ENCODE assay signal across 8 cellular contexts in genomic region chr16:89873109-89873821, GRCh38. TPM values are rescaled to one million over a fixed set of nuclear protein-coding genes. Genes with fewer than 3 reads are reported as not detected.
DNase-seq lines count a peak whose midpoint lies in the region; ATAC-seq and TF ChIP-seq lines count a peak whose summit lies in the region.

Gene TCF25, plus strand, starts transcription at chr16:89873592. Its CDS starts 76 bp downstream, at chr16:89873668.

- peak within 1 kb of the TSS; percentile 70 for H3K4me3 ChIP-seq in kidney epithelial cell (ENCODE audit: low read depth, low read length)

- peak; percentile 93 for TF ChIP-seq POLR2A in GM18951 (IDR thresholded peaks at IDR 0.05; ENCODE audit: extremely low read depth, insufficient read depth, insufficient read length)

- DNase-seq in AG08395 (ENCODE audit: low spot score) (peak; percentile 99), NCI-H446 (lab: John Stamatoyannopoulos, UW) (peak; percentile 61 to 86), cerebellum (ENCODE audit: low spot score) (peak; percentile 90), kidney epithelial cell (ENCODE audit: low read depth) (no peak)
- peak; percentile 76 to 79 for DNase-seq in activated CD4-positive, alpha-beta T cell treated with anti-CD3 and anti-CD28 coated beads for 24 hours (ENCODE audit: low read depth in 2 of 2)
- peak; percentile 89 for DNase-seq in stimulated activated CD4-positive, alpha-beta T cell treated with anti-CD3 and anti-CD28 coated beads, Interleukin-15, amount 100 ng/mL, for 24 hours

- in situ Hi-C loops in GM18951 (cut with MboI; ENCODE audit: low sequenced_read_pairs, unreplicated experiment), result no loop called here

- H3K27me3 ChIP-seq in kidney epithelial cell (ENCODE audit: control insufficient read depth, insufficient read depth, low read length), result no peaks in the 10 kb centered on the region

- ATAC-seq in HG03196 (IDR thresholded peaks at IDR 0.05; ENCODE audit: unreplicated experiment), result peak; percentile 39

- TF ChIP-seq CTCF in kidney epithelial cell (IDR thresholded peaks at IDR 0.05; ENCODE audit: insufficient read depth, low read length, poor library complexity, severe bottlenecking), result no peak

- no peaks in the 10 kb centered on the region for H3K36me3 ChIP-seq in kidney epithelial cell (ENCODE audit: control insufficient read depth, insufficient read depth, low read length)

RNA-seq across cellular contexts. Expression of gene TCF25, which starts in this region (rescaled TPM):
- total RNA-seq in cerebellum (87.1 TPM), kidney epithelial cell (145 and 149 TPM in 2 replicates)
